In the genomic region with DNA sequence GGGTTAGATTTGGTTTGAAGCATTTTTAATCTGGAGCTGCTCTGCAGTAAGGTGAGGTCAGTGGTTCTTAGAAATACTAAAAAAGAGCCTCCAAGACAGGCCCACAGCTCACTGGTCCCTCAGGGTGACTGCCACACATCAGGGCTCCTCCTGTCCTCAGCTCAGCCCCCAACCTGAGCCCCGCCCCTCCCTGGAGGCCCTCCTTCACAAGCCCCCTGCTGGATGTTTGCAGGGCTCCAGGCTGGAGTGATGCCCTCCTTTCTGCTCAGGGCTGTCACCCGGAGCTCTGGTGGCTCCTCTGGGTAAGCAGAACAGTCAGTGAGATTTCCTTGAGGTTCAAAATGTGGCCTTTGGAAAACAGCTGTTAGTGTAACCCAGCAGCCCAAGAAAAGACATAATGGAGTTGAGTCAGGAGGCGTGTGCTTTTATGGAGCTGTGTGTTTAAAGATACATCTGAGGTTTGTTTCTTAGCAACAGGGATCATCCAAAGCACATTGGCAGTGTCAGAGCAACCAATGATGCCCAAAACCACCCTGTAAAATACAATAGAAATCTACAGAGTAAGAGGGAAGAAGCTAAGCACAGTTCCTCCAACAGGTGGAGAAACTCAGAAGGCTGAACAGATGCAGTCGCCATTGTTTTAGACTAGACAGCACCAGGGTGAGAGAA, we compare ENCODE assay signal across 8 cellular contexts. TPM values are rescaled to one million over a fixed set of nuclear protein-coding genes. Genes with fewer than 3 reads are reported as not detected.
DNase-seq lines count a peak whose midpoint lies in the region; TF ChIP-seq lines count a peak whose summit lies in the region.

No MANE protein-coding gene starts in this region.

- POLR2A ChIA-PET in HEK293T (lab: Yijun Ruan, JAX) = interaction anchor here (1.2 kb wide), 1 partner anchor 162 kb away, joined by 3 read pairs; a partner anchor contains a TSS
- POLR2A ChIA-PET in activated CD4-positive, alpha-beta memory T cell treated with anti-CD3 and anti-CD28 coated beads for 36 hours (lab: Charles Lee) = no interaction called here

- no peaks in the 10 kb centered on the region for H3K9me3 Mint-ChIP-seq in activated CD4-positive, alpha-beta memory T cell treated with anti-CD3 and anti-CD28 coated beads for 36 hours

- H3K36me3 ChIP-seq in muscle layer of colon (ENCODE audit: insufficient read depth, low read length) = no peaks in the 10 kb centered on the region

- TF ChIP-seq CTCF in dorsolateral prefrontal cortex (IDR thresholded peaks at IDR 0.05 in 54 of 56, conservative IDR thresholded peaks at IDR 0.05 in 2 of 56; ENCODE audit: low read depth in 1 of 56, partially characterized antibody in 56 of 56) = peak in 1 of 56 donors; percentile 8

- H3K4me3 Mint-ChIP-seq in activated CD4-positive, alpha-beta memory T cell treated with anti-CD3 and anti-CD28 coated beads for 36 hours = no peak overlapping the region

- no peaks in the 10 kb centered on the region for H3K9me3 ChIP-seq in muscle layer of colon (ENCODE audit: low read length)

- CTCF ChIA-PET in HEK293T (lab: Yijun Ruan, JAX) = interaction anchor here (1.0 to 2.4 kb wide), 7 partner anchors 11 to 56 kb away, joined by 3 to 8 read pairs (median 5); no protein-coding TSS in a partner anchor
- CTCF ChIA-PET in activated CD4-positive, alpha-beta memory T cell treated with anti-CD3 and anti-CD28 coated beads for 36 hours (lab: Charles Lee) = interaction anchor here (0.7 to 1.2 kb wide), 3 partner anchors 23 to 259 kb away, joined by 3 to 8 read pairs (median 3); no protein-coding TSS in a partner anchor

- no peak overlapping the region for H3K4me3 ChIP-seq in muscle layer of colon (ENCODE audit: low read depth in 1 of 2, low read length in 2 of 2)
- H3K4me3 ChIP-seq in dorsolateral prefrontal cortex = no peak overlapping the region

- H3K27ac Mint-ChIP-seq in activated CD4-positive, alpha-beta memory T cell treated with anti-CD3 and anti-CD28 coated beads for 36 hours = no peak overlapping the region

- H3K4me1 Mint-ChIP-seq in activated CD4-positive, alpha-beta memory T cell treated with anti-CD3 and anti-CD28 coated beads for 36 hours (ENCODE audit: low read depth) = no peaks in the 10 kb centered on the region

- DNase-seq in Daoy (ENCODE audit: low read depth) (peak; percentile 30), HEK293T (ENCODE audit: extremely low spot score) (peak; percentile 86), hippocampal formation (lab: John Stamatoyannopoulos, UW) (no peak), HPDE6-E6E7 (ENCODE audit: extremely low spot score) (no peak), midbrain (lab: John Stamatoyannopoulos, UW) (no peak), dorsolateral prefrontal cortex (no peak)
- peak; percentile 21 for DNase-seq in activated CD4-positive, alpha-beta memory T cell treated with anti-CD3 and anti-CD28 coated beads for 36 hours

- H3K27ac ChIP-seq in muscle layer of colon (ENCODE audit: low read depth, low read length) = peak overlapping the region; percentile 88
- H3K27ac ChIP-seq in dorsolateral prefrontal cortex = peak overlapping the region in 19 of 59 donors; percentile 5 to 60 (median 43)

- H3K36me3 Mint-ChIP-seq in activated CD4-positive, alpha-beta memory T cell treated with anti-CD3 and anti-CD28 coated beads for 36 hours = no peaks in the 10 kb centered on the region

- peak overlapping the region; percentile 4 for H3K9ac ChIP-seq in muscle layer of colon (ENCODE audit: low read length)

- H3K4me1 ChIP-seq in muscle layer of colon (ENCODE audit: insufficient read depth, low read length) = peaks cover 59% of the 10 kb centered on the region

- H3K27me3 ChIP-seq in muscle layer of colon (ENCODE audit: control insufficient read depth in 1 of 2, insufficient read depth in 2 of 2, low read length in 2 of 2) (no peaks in the 10 kb centered on the region), dorsolateral prefrontal cortex (no peaks in the 10 kb centered on the region)

- intact Hi-C loops in activated CD4-positive, alpha-beta memory T cell treated with anti-CD3 and anti-CD28 coated beads for 36 hours (cut with micrococcal nuclease) = no loop called here
- intact Hi-C loops in dorsolateral prefrontal cortex (cut with DNase I) = no loop called here

- peaks cover 6% of the 10 kb centered on the region for H3K27me3 Mint-ChIP-seq in activated CD4-positive, alpha-beta memory T cell treated with anti-CD3 and anti-CD28 coated beads for 36 hours

TF ChIP-seq in HEK293T, 16 proteins besides CTCF, POLR2A, EP300 and RAD21:
- TF ChIP-seq ELF4 (IDR thresholded peaks at IDR 0.05) = no peak
- no peak for TF ChIP-seq CTBP1 (IDR thresholded peaks at IDR 0.05; ENCODE audit: borderline replicate concordance)
- TF ChIP-seq, protein P1, sequence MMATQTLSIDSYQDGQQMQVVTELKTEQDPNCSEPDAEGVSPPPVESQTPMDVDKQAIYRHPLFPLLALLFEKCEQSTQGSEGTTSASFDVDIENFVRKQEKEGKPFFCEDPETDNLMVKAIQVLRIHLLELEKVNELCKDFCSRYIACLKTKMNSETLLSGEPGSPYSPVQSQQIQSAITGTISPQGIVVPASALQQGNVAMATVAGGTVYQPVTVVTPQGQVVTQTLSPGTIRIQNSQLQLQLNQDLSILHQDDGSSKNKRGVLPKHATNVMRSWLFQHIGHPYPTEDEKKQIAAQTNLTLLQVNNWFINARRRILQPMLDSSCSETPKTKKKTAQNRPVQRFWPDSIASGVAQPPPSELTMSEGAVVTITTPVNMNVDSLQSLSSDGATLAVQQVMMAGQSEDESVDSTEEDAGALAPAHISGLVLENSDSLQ (IDR thresholded peaks at IDR 0.05) = 0 out of 2 replicates have a peak, but pooled peaks have one; percentile 4
- TF ChIP-seq TARDBP (IDR thresholded peaks at IDR 0.05) = no peak

RNA-seq across cellular contexts. Expression of a gene that starts 21.4 kb away (rescaled TPM):
- total RNA-seq in Daoy (2014; rRNA removed; shearing (Covaris generic)) = 0.45 TPM in 1 of 2 replicates, not detected in the other
- not detected for total RNA-seq in activated CD4-positive, alpha-beta memory T cell treated with anti-CD3 and anti-CD28 coated beads for 36 hours
- total RNA-seq in dorsolateral prefrontal cortex = 10 to 100 TPM; 10.6 to 64.7 (median 29.9) TPM

Comparison
In these comparisons a context has a peak if more than half of its experiments do, and no peak if none do; other contexts are left out.
1. DNase-seq: peak in Daoy (single experiment), HEK293T (single experiment) and activated CD4-positive, alpha-beta memory T cell treated with anti-CD3 and anti-CD28 coated beads for 36 hours (single experiment); none in hippocampal formation (0 of 2), HPDE6-E6E7 (single experiment), midbrain (single experiment) and dorsolateral prefrontal cortex (0 of 10).